Comparison of ENCODE assay signal across 35 cellular contexts in genomic region chr12:8637244-8637643, GRCh38. TPM values are rescaled to one million over a fixed set of nuclear protein-coding genes. Genes with fewer than 3 reads are reported as not detected.
"Had no signal": no experiment of that assay in that cellular context is flagged by ENCODE, and none has a peak within 500 bp of the region (broad histone marks: within the 10 kb centered on the region; RNA-seq: fewer than 3 reads in every experiment).

No MANE protein-coding gene starts in this region.

- ATAC-seq: body of pancreas; gastrocnemius medialis; mucosa of descending colon; natural killer cell treated with Interleukin-12 subunit alpha and Interleukin-12 subunit beta and Interleukin-15 and Interleukin-18, amount 100 ng/mL, for 72 hours; right cardiac atrium had no signal

- H3K79me2 ChIP-seq: hepatocyte had no signal

- H2AFZ ChIP-seq: hepatocyte had no signal

- H3K4me3 Mint-ChIP-seq: activated CD4-positive, alpha-beta memory T cell treated with anti-CD3 and anti-CD28 coated beads for 36 hours; activated CD4-positive, alpha-beta T cell treated with anti-CD3 and anti-CD28 coated beads, Interleukin-2, amount 10 ng/mL, durations not matched to agents 24 days and 14 days; activated naive CD4-positive, alpha-beta T cell treated with anti-CD3 and anti-CD28 coated beads for 36 hours; activated naive CD8-positive, alpha-beta T cell treated with anti-CD3 and anti-CD28 coated beads for 36 hours; activated T-helper 1 cell treated with anti-CD3 and anti-CD28 coated beads, Interleukin-12 subunit alpha, Interleukin-12 subunit beta, Interleukin-2, Interleukin-4 antibody, amounts not matched to agents 30 ng/mL and 10 ng/mL and 1 ng/mL, durations not matched to agents 14 hours and 24 hours and 36 hours; natural killer cell treated with Interleukin-12 subunit alpha and Interleukin-12 subunit beta and Interleukin-15 and Interleukin-18, amount 100 ng/mL, for 72 hours had no signal

- H3K36me3 ChIP-seq: adrenal gland, cardiac muscle cell, gastrocnemius medialis, left ventricle myocardium inferior, spleen, transverse colon, vagina, WERI-Rb-1 had no signal

- H3K27me3 ChIP-seq: adrenal gland, body of pancreas, cardiac muscle cell, dorsolateral prefrontal cortex, gastrocnemius medialis, hepatocyte, spleen, transverse colon, vagina had no signal

- H3K9me3 Mint-ChIP-seq: activated CD4-positive, alpha-beta T cell treated with anti-CD3 and anti-CD28 coated beads, Interleukin-2, amount 10 ng/mL, durations not matched to agents 24 days and 14 days; activated naive CD4-positive, alpha-beta T cell treated with anti-CD3 and anti-CD28 coated beads for 36 hours; activated naive CD8-positive, alpha-beta T cell treated with anti-CD3 and anti-CD28 coated beads for 36 hours; activated T-helper 1 cell treated with anti-CD3 and anti-CD28 coated beads, Interleukin-12 subunit alpha, Interleukin-12 subunit beta, Interleukin-2, Interleukin-4 antibody, amounts not matched to agents 30 ng/mL and 10 ng/mL and 1 ng/mL, durations not matched to agents 14 hours and 24 hours and 36 hours; natural killer cell treated with Interleukin-12 subunit alpha and Interleukin-12 subunit beta and Interleukin-15 and Interleukin-18, amount 100 ng/mL, for 72 hours had no signal

- H3K27ac ChIP-seq: adrenal gland, body of pancreas, cardiac muscle cell, coronary artery, dorsolateral prefrontal cortex, gastrocnemius medialis, hepatocyte, left ventricle myocardium inferior, spleen, transverse colon, vagina, WERI-Rb-1 had no signal

- DNase-seq: activated CD4-positive, alpha-beta memory T cell treated with anti-CD3 and anti-CD28 coated beads for 36 hours; activated CD4-positive, alpha-beta T cell treated with anti-CD3 and anti-CD28 coated beads, Interleukin-2, amount 10 ng/mL, durations not matched to agents 24 days and 14 days; activated CD4-positive, CD25-positive, alpha-beta regulatory T cell treated with anti-CD3 and anti-CD28 coated beads, Interleukin-2, amount 50 U/mL, for 72 hours; activated CD8-positive, alpha-beta memory T cell treated with anti-CD3 and anti-CD28 coated beads, Interleukin-2, amount 50 U/mL, for 4 hours; activated effector memory CD4-positive, alpha-beta T cell treated with anti-CD3 and anti-CD28 coated beads, Interleukin-2, amount 50 U/mL, for 16 hours; activated naive CD4-positive, alpha-beta T cell treated with anti-CD3 and anti-CD28 coated beads for 36 hours; activated naive CD8-positive, alpha-beta T cell treated with anti-CD3 and anti-CD28 coated beads for 36 hours; activated T-cell treated with anti-CD3 and anti-CD28 coated beads, Interleukin-2, amount 50 U/mL, for 1 hour; adrenal gland; aorta; body of pancreas; cerebellar nuclear complex; effector memory CD4-positive, alpha-beta T cell; erythroblast; gastrocnemius medialis; left ventricle myocardium inferior; mucosa of descending colon; right cardiac atrium; spleen; stimulated activated naive CD4-positive, alpha-beta T cell treated with Interleukin-2 at 50 U/mL for 16 hours; T-helper 9 cell; transverse colon; WERI-Rb-1 had no signal

- H3K4me3 ChIP-seq: adrenal gland, body of pancreas, cardiac muscle cell, coronary artery, dorsolateral prefrontal cortex, gastrocnemius medialis, hepatocyte, left ventricle myocardium inferior, lung, mucosa of descending colon, spleen, transverse colon, vagina had no signal

- H3K4me1 Mint-ChIP-seq: activated CD4-positive, alpha-beta T cell treated with anti-CD3 and anti-CD28 coated beads, Interleukin-2, amount 10 ng/mL, durations not matched to agents 24 days and 14 days; activated naive CD8-positive, alpha-beta T cell treated with anti-CD3 and anti-CD28 coated beads for 36 hours had no signal

- H3K9me3 ChIP-seq: adrenal gland, body of pancreas, gastrocnemius medialis, left ventricle myocardium inferior, mucosa of descending colon, transverse colon, vagina had no signal

- H3K27me3 Mint-ChIP-seq: activated CD4-positive, alpha-beta memory T cell treated with anti-CD3 and anti-CD28 coated beads for 36 hours; activated naive CD8-positive, alpha-beta T cell treated with anti-CD3 and anti-CD28 coated beads for 36 hours had no signal

- H3K36me3 Mint-ChIP-seq: activated CD4-positive, alpha-beta memory T cell treated with anti-CD3 and anti-CD28 coated beads for 36 hours; activated naive CD8-positive, alpha-beta T cell treated with anti-CD3 and anti-CD28 coated beads for 36 hours; natural killer cell treated with Interleukin-12 subunit alpha and Interleukin-12 subunit beta and Interleukin-15 and Interleukin-18, amount 100 ng/mL, for 72 hours had no signal

- H3K4me1 ChIP-seq: adrenal gland, body of pancreas, gastrocnemius medialis, left ventricle myocardium inferior, spleen, transverse colon, vagina had no signal

- H3K27ac Mint-ChIP-seq: activated CD4-positive, alpha-beta memory T cell treated with anti-CD3 and anti-CD28 coated beads for 36 hours; activated CD4-positive, alpha-beta T cell treated with anti-CD3 and anti-CD28 coated beads, Interleukin-2, amount 10 ng/mL, durations not matched to agents 24 days and 14 days; activated naive CD4-positive, alpha-beta T cell treated with anti-CD3 and anti-CD28 coated beads for 36 hours; activated naive CD8-positive, alpha-beta T cell treated with anti-CD3 and anti-CD28 coated beads for 36 hours; activated T-helper 1 cell treated with anti-CD3 and anti-CD28 coated beads, Interleukin-12 subunit alpha, Interleukin-12 subunit beta, Interleukin-2, Interleukin-4 antibody, amounts not matched to agents 30 ng/mL and 10 ng/mL and 1 ng/mL, durations not matched to agents 14 hours and 24 hours and 36 hours; natural killer cell treated with Interleukin-12 subunit alpha and Interleukin-12 subunit beta and Interleukin-15 and Interleukin-18, amount 100 ng/mL, for 72 hours had no signal

- H3K4me2 ChIP-seq: hepatocyte had no signal

RNA-seq across cellular contexts. Expression of gene AICDA, which starts 24.6 kb away (rescaled TPM):
- total RNA-seq: activated CD4-positive, alpha-beta memory T cell treated with anti-CD3 and anti-CD28 coated beads for 36 hours; activated CD4-positive, alpha-beta T cell treated with anti-CD3 and anti-CD28 coated beads, Interleukin-2, amount 10 ng/mL, durations not matched to agents 24 days and 14 days; activated CD8-positive, alpha-beta memory T cell treated with anti-CD3 and anti-CD28 coated beads for 36 hours; activated naive CD4-positive, alpha-beta T cell treated with anti-CD3 and anti-CD28 coated beads for 36 hours; activated naive CD8-positive, alpha-beta T cell treated with anti-CD3 and anti-CD28 coated beads for 36 hours; activated T-helper 1 cell treated with anti-CD3 and anti-CD28 coated beads, Interleukin-12 subunit alpha, Interleukin-12 subunit beta, Interleukin-2, Interleukin-4 antibody, amounts not matched to agents 30 ng/mL and 10 ng/mL and 1 ng/mL, durations not matched to agents 14 hours and 24 hours and 36 hours; adrenal gland; body of pancreas; dorsolateral prefrontal cortex; gastrocnemius medialis; left ventricle myocardium inferior; mesenteric fat pad; mucosa of descending colon; pulmonary artery endothelial cell; right cardiac atrium; temporal lobe; transverse colon; vagina had no signal
- polyA plus RNA-seq: adrenal gland, cardiac muscle cell, hepatocyte, right cardiac atrium had no signal

RNA-seq across cellular contexts. Expression of gene MFAP5, which starts 25.4 kb away (rescaled TPM):
- total RNA-seq: activated CD4-positive, alpha-beta memory T cell treated with anti-CD3 and anti-CD28 coated beads for 36 hours; activated CD4-positive, alpha-beta T cell treated with anti-CD3 and anti-CD28 coated beads, Interleukin-2, amount 10 ng/mL, durations not matched to agents 24 days and 14 days; activated CD8-positive, alpha-beta memory T cell treated with anti-CD3 and anti-CD28 coated beads for 36 hours; activated naive CD4-positive, alpha-beta T cell treated with anti-CD3 and anti-CD28 coated beads for 36 hours; activated naive CD8-positive, alpha-beta T cell treated with anti-CD3 and anti-CD28 coated beads for 36 hours; activated T-helper 1 cell treated with anti-CD3 and anti-CD28 coated beads, Interleukin-12 subunit alpha, Interleukin-12 subunit beta, Interleukin-2, Interleukin-4 antibody, amounts not matched to agents 30 ng/mL and 10 ng/mL and 1 ng/mL, durations not matched to agents 14 hours and 24 hours and 36 hours; cardiac muscle cell; natural killer cell treated with Interleukin-12 subunit alpha and Interleukin-12 subunit beta and Interleukin-15 and Interleukin-18, amount 100 ng/mL, for 72 hours had no signal
- polyA plus RNA-seq: cardiac muscle cell had no signal
